ENCODE assay signal across 8 cellular contexts in the genomic region with DNA sequence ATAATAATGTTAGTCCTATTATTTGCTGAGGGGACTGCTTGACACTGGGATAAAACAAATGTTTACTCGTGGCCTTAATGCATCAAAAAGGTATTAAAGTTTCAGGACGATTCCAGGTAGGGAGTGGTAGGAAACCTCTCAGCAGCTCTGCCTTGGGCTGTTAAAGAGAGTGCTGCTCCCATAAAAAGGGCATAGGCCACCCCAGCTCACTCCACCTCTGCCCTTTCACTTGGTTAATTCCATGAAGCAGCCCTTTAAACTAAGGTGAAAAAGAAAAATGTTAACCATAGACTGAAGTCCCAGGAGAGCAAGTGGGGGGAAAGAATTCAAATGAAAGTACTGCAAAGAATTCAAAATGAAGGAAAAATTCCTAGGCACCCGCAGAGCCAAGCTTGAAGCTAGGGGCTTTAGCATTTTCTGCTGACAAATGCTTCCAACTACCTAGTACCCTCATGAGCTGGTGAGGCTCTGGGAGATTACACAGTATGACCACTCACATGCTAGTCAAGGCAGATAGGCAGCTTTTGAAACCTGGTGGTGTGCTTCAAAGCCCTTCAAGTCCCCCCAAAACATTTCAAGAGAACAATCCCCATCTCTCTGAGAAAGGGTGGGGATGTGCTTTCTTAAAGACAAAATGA. TPM values are rescaled to one million over a fixed set of nuclear protein-coding genes. Genes with fewer than 3 reads are reported as not detected.
DNase-seq lines count a peak whose midpoint lies in the region; ATAC-seq and TF ChIP-seq lines count a peak whose summit lies in the region.

No MANE protein-coding gene starts in this region.

- H3K36me3 Mint-ChIP-seq in type B pancreatic cell: no peaks in the 10 kb centered on the region

- peak overlapping the region; percentile 72 for H3K4me2 ChIP-seq in MM.1S (ENCODE audit: low read depth, low read length)

- no peak for TF ChIP-seq CTCF in right atrium auricular region (IDR thresholded peaks at IDR 0.05)
- no peak for TF ChIP-seq CTCF in MM.1S (IDR thresholded peaks at IDR 0.05; ENCODE audit: low read length)
- no peak for TF ChIP-seq CTCF in left lung (IDR thresholded peaks at IDR 0.05)
- TF ChIP-seq CTCF in type B pancreatic cell (conservative IDR thresholded peaks at IDR 0.05): no peak

- H3K9me2 ChIP-seq in MM.1S (replicated peaks; ENCODE audit: insufficient read depth, low read length): no peaks in the 10 kb centered on the region

- peaks cover 50% of the 10 kb centered on the region for H3K4me1 Mint-ChIP-seq in type B pancreatic cell (ENCODE audit: unreplicated experiment)

- H3F3A ChIP-seq in MM.1S (ENCODE audit: insufficient read depth, low read length): peaks cover 6% of the 10 kb centered on the region; the same call in 1 of the 2 replicates

- ATAC-seq in left ventricle myocardium superior (no peak), left lung (no peak)

- H3K36me3 ChIP-seq in right atrium auricular region (peaks cover 6% of the 10 kb centered on the region), MM.1S (replicated peaks; ENCODE audit: insufficient read depth, low read length) (no peaks in the 10 kb centered on the region), left lung (no peaks in the 10 kb centered on the region)

- peak overlapping the region; percentile 71 for H3K27ac Mint-ChIP-seq in type B pancreatic cell

- H3K9me3 ChIP-seq in right atrium auricular region: no peaks in the 10 kb centered on the region
- no peaks in the 10 kb centered on the region for H3K9me3 ChIP-seq in MM.1S (replicated peaks; ENCODE audit: insufficient read depth, low read length)
- no peaks in the 10 kb centered on the region for H3K9me3 ChIP-seq in left lung

- no peaks in the 10 kb centered on the region for H4K20me1 ChIP-seq in MM.1S (ENCODE audit: insufficient read depth, low read length)

- H3K27me3 Mint-ChIP-seq in type B pancreatic cell: no peaks in the 10 kb centered on the region

- H3K9ac ChIP-seq in MM.1S (ENCODE audit: low read length): peak overlapping the region; percentile 30; the same call in 1 of the 2 replicates

- intact Hi-C loops in left ventricle myocardium superior (cut with micrococcal nuclease) (loop anchor here (10.0 kb wide), 1 partner anchor 51 kb away; no protein-coding TSS in a partner anchor), left lung (cut with DNase I) (no loop called here)

- no peaks in the 10 kb centered on the region for H3K9me3 Mint-ChIP-seq in type B pancreatic cell

- H3K27me3 ChIP-seq in right atrium auricular region (no peaks in the 10 kb centered on the region), MM.1S (replicated peaks; ENCODE audit: insufficient read depth, low read length) (no peaks in the 10 kb centered on the region), left lung (no peaks in the 10 kb centered on the region)

- H3K27ac ChIP-seq in right atrium auricular region (peak overlapping the region; percentile 100), MM.1S (ENCODE audit: low read length) (peak overlapping the region; percentile 25; the same call in 1 of the 2 replicates), left lung (peak overlapping the region; percentile 49 to 73)

- peak overlapping the region; percentile 58 for H3K4me3 Mint-ChIP-seq in type B pancreatic cell

- H3K79me2 ChIP-seq in MM.1S (ENCODE audit: low read length): peaks cover 6% of the 10 kb centered on the region; the same call in 1 of the 2 replicates

- no peak for DNase-seq in right atrium auricular region (ENCODE audit: low spot score)
- DNase-seq in left ventricle myocardium superior: no peak
- DNase-seq in MM.1S: no peak
- DNase-seq in left lung: no peak
- no peak for DNase-seq in type B pancreatic cell (ENCODE audit: extremely low spot score, unreplicated experiment)
- no peak for DNase-seq in NCI-H2081 (lab: John Stamatoyannopoulos, UW)
- no peak for DNase-seq in GDM1 (lab: John Stamatoyannopoulos, UW)
- DNase-seq in NCI-H1105 (lab: John Stamatoyannopoulos, UW): no peak

- H3K4me1 ChIP-seq in right atrium auricular region (peaks cover 0 to 81% of the 10 kb centered on the region in 2 donors), MM.1S (ENCODE audit: low read length) (peaks cover 7% of the 10 kb centered on the region; the same call in 1 of the 2 replicates), left lung (peaks cover 41 to 87% of the 10 kb centered on the region in 2 donors)

- H3K4me3 ChIP-seq in right atrium auricular region: peak overlapping the region in 1 of 2 donors; percentile 31
- peak overlapping the region; percentile 45; the same call in 1 of the 2 replicates for H3K4me3 ChIP-seq in MM.1S (ENCODE audit: low read length)
- H3K4me3 ChIP-seq in left lung: no peak overlapping the region

- peak overlapping the region; percentile 44 for H2AFZ ChIP-seq in MM.1S (ENCODE audit: low read length)

RNA-seq across cellular contexts. Expression of a gene that starts 8.5 kb away (rescaled TPM):
- 10 to 100 TPM; 74.1 to 76.7 TPM for total RNA-seq in right atrium auricular region
- 54.9 TPM for total RNA-seq in left ventricle myocardium superior
- 10 to 100 TPM; 25.2 to 42.0 TPM for total RNA-seq in left lung
- total RNA-seq in type B pancreatic cell (ENCODE audit: low replicate concordance): 16.7 and 21.6 TPM in 2 replicates

Comparison
In these comparisons a context has a peak if more than half of its experiments do, and no peak if none do; other contexts are left out.
1. H3K27ac ChIP-seq: peak in every context shown above with its lines; median percentile 100 in right atrium auricular region; 61 in left lung; 25 in MM.1S.